19 cellular contexts compared by ENCODE assay signal in genomic region chr2:65214361-65214760, GRCh38.
"Had no signal": no experiment of that assay in that cellular context is flagged by ENCODE, and none has a peak within 500 bp of the region (broad histone marks: within the 10 kb centered on the region; RNA-seq: fewer than 3 reads in every experiment).

No MANE protein-coding gene starts in this region.

- H3K9me3 ChIP-seq: SJSA1 had no signal

- H3K4me3 Mint-ChIP-seq: IgD-negative memory B cell had no signal

- H3K27me3 Mint-ChIP-seq: IgD-negative memory B cell had no signal

- H3K27ac ChIP-seq: SJSA1, SK-N-MC had no signal

- H3K27ac Mint-ChIP-seq: IgD-negative memory B cell had no signal

- H3K4me1 ChIP-seq: SJSA1 had no signal

- H3K36me3 ChIP-seq: SJSA1 had no signal

- H3K9me3 Mint-ChIP-seq: IgD-negative memory B cell had no signal

- H3K4me3 ChIP-seq: K562, SJSA1, SK-N-MC had no signal

- H3K27me3 ChIP-seq: SJSA1 had no signal

- H3K36me3 Mint-ChIP-seq: IgD-negative memory B cell had no signal

- DNase-seq: MV-4-11, NCI-H1048, NCI-H1105, NCI-H1417, NCI-H1436 treated with DMSO at 0.1 percent for 48 hours, NCI-H1694, NCI-H187 treated with DMSO at 0.1 percent for 48 hours, NCI-H2029 treated with DMSO at 0.1 percent for 48 hours, NCI-H2171 treated with DMSO at 0.1 percent for 48 hours, NCI-H524, NCI-H526 treated with DMSO at 0.1 percent for 48 hours, NCI-H748 treated with DMSO at 0.1 percent for 48 hours, Right ventricle myocardium superior, RPMI8226, SIG-M5 had no signal

- ATAC-seq: K562 had no signal
